In the genomic region with DNA sequence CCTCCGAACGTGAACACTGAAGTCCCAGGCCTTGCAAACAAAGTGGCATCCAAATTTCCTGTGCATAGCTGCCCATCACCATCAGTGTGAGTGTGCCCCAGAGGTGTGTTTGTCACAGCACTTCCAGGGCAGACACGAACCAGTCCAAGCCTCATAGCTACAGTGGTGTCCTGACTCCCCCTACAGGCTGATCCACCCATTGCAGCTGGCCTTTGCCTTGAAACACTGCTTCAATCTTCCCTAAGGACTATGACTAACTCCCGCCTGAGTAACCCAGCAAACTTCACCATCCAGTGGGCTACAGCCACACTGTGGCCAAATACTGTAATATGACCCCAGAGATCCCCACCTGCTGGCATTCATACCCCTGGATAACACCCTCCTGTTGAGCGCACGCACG, we compare ENCODE assay signal across 8 cellular contexts. TPM values are rescaled to one million over a fixed set of nuclear protein-coding genes. Genes with fewer than 3 reads are reported as not detected.
DNase-seq lines count a peak whose midpoint lies in the region; ATAC-seq and TF ChIP-seq lines count a peak whose summit lies in the region.

No MANE protein-coding gene starts in this region.

- TF ChIP-seq POLR2A in Peyer's patch (IDR thresholded peaks at IDR 0.05), result no peak

- peak; percentile 37 for DNase-seq in activated naive CD8-positive, alpha-beta T cell treated with anti-CD3 and anti-CD28 coated beads, Interleukin-2, amount 50 U/mL, for 24 hours
- DNase-seq in activated naive CD8-positive, alpha-beta T cell treated with anti-CD3 and anti-CD28 coated beads for 36 hours, result no peak
- DNase-seq in Peyer's patch (no peak), cerebellar cortex (ENCODE audit: low spot score) (peak; percentile 10), neural progenitor cell (ENCODE audit: low spot score) (peak; percentile 58), NCI-H187 (lab: John Stamatoyannopoulos, UW) (no peak), NCI-H774 (lab: John Stamatoyannopoulos, UW) (no peak)

- no peaks in the 10 kb centered on the region for H3K27me3 Mint-ChIP-seq in activated naive CD8-positive, alpha-beta T cell treated with anti-CD3 and anti-CD28 coated beads, Interleukin-2, amount 50 U/mL, for 24 hours
- no peaks in the 10 kb centered on the region for H3K27me3 Mint-ChIP-seq in activated naive CD8-positive, alpha-beta T cell treated with anti-CD3 and anti-CD28 coated beads for 36 hours
- H3K27me3 Mint-ChIP-seq in neural progenitor cell (ENCODE audit: insufficient read depth, low read depth), result peaks cover 3% of the 10 kb centered on the region

- H4K20me1 ChIP-seq in neural progenitor cell (ENCODE audit: low read depth), result no peaks in the 10 kb centered on the region

- H3K4me1 ChIP-seq in Peyer's patch (peaks cover 0 to 13% (median 2%) of the 10 kb centered on the region in 4 donors), neural progenitor cell (peaks cover 7% of the 10 kb centered on the region)

- no peaks in the 10 kb centered on the region for H3F3A ChIP-seq in neural progenitor cell (ENCODE audit: low read depth)

- H3K4me2 ChIP-seq in neural progenitor cell, result no peak overlapping the region

- no peaks in the 10 kb centered on the region for H3K27me3 ChIP-seq in Peyer's patch
- no peaks in the 10 kb centered on the region for H3K27me3 ChIP-seq in neural progenitor cell

- no peak overlapping the region for H3K27ac ChIP-seq in Peyer's patch
- H3K27ac ChIP-seq in neural progenitor cell, result no peak overlapping the region

- no peak overlapping the region for H3K9ac ChIP-seq in neural progenitor cell

- H3K36me3 Mint-ChIP-seq in activated naive CD8-positive, alpha-beta T cell treated with anti-CD3 and anti-CD28 coated beads, Interleukin-2, amount 50 U/mL, for 24 hours (ENCODE audit: low read depth), result peaks cover 64% of the 10 kb centered on the region
- peaks cover 74% of the 10 kb centered on the region for H3K36me3 Mint-ChIP-seq in activated naive CD8-positive, alpha-beta T cell treated with anti-CD3 and anti-CD28 coated beads for 36 hours
- peaks cover 46% of the 10 kb centered on the region for H3K36me3 Mint-ChIP-seq in neural progenitor cell

- no peak overlapping the region for H2AFZ ChIP-seq in neural progenitor cell (replicated peaks)

- H3K79me2 ChIP-seq in neural progenitor cell (ENCODE audit: low read depth), result peaks cover 26% of the 10 kb centered on the region

- H3K4me3 ChIP-seq in Peyer's patch (no peak overlapping the region), neural progenitor cell (no peak overlapping the region)

- H3K36me3 ChIP-seq in Peyer's patch, result peaks cover 0 to 50% (median 0%) of the 10 kb centered on the region in 3 donors
- H3K36me3 ChIP-seq in neural progenitor cell, result peaks cover 9% of the 10 kb centered on the region

- no peak overlapping the region for H3K27ac Mint-ChIP-seq in activated naive CD8-positive, alpha-beta T cell treated with anti-CD3 and anti-CD28 coated beads, Interleukin-2, amount 50 U/mL, for 24 hours
- no peak overlapping the region for H3K27ac Mint-ChIP-seq in activated naive CD8-positive, alpha-beta T cell treated with anti-CD3 and anti-CD28 coated beads for 36 hours
- no peak overlapping the region for H3K27ac Mint-ChIP-seq in neural progenitor cell

- no peak overlapping the region for H3K4me3 Mint-ChIP-seq in activated naive CD8-positive, alpha-beta T cell treated with anti-CD3 and anti-CD28 coated beads, Interleukin-2, amount 50 U/mL, for 24 hours
- H3K4me3 Mint-ChIP-seq in activated naive CD8-positive, alpha-beta T cell treated with anti-CD3 and anti-CD28 coated beads for 36 hours, result no peak overlapping the region
- no peak overlapping the region for H3K4me3 Mint-ChIP-seq in neural progenitor cell

- peaks cover 23% of the 10 kb centered on the region for H3K9me3 Mint-ChIP-seq in activated naive CD8-positive, alpha-beta T cell treated with anti-CD3 and anti-CD28 coated beads, Interleukin-2, amount 50 U/mL, for 24 hours
- peaks cover 24% of the 10 kb centered on the region for H3K9me3 Mint-ChIP-seq in activated naive CD8-positive, alpha-beta T cell treated with anti-CD3 and anti-CD28 coated beads for 36 hours
- peaks cover 8% of the 10 kb centered on the region for H3K9me3 Mint-ChIP-seq in neural progenitor cell

- H3K9me3 ChIP-seq in Peyer's patch, result no peaks in the 10 kb centered on the region
- no peaks in the 10 kb centered on the region for H3K9me3 ChIP-seq in neural progenitor cell (ENCODE audit: low read depth)

- TF ChIP-seq CTCF in Peyer's patch (IDR thresholded peaks at IDR 0.05) (peak in 4 of 6 experiments; percentile 3 to 41 (median 22)), neural progenitor cell (IDR thresholded peaks at IDR 0.05) (peak; percentile 67)

- peaks cover 24% of the 10 kb centered on the region for H3K4me1 Mint-ChIP-seq in activated naive CD8-positive, alpha-beta T cell treated with anti-CD3 and anti-CD28 coated beads, Interleukin-2, amount 50 U/mL, for 24 hours
- H3K4me1 Mint-ChIP-seq in activated naive CD8-positive, alpha-beta T cell treated with anti-CD3 and anti-CD28 coated beads for 36 hours, result peaks cover 25% of the 10 kb centered on the region
- H3K4me1 Mint-ChIP-seq in neural progenitor cell, result peaks cover 11% of the 10 kb centered on the region

- ATAC-seq in activated naive CD8-positive, alpha-beta T cell treated with anti-CD3 and anti-CD28 coated beads, Interleukin-2, amount 50 U/mL, for 24 hours, result no peak
- no peak for ATAC-seq in HG03354 (IDR thresholded peaks at IDR 0.05; ENCODE audit: poor library complexity, severe bottlenecking, unreplicated experiment)

RNA-seq across cellular contexts. Expression of a gene that starts 3.9 kb away (rescaled TPM):
- total RNA-seq in activated naive CD8-positive, alpha-beta T cell treated with anti-CD3 and anti-CD28 coated beads for 36 hours, result 10 to 100 TPM; 30.9 to 31.3 TPM
- total RNA-seq in Peyer's patch, result 10 to 100 TPM; 21.9 to 57.9 (median 42.4) TPM
- total RNA-seq in neural progenitor cell (ENCODE audit: low replicate concordance), result 35.1 and 46.2 TPM in 2 replicates

Comparison
In these comparisons a context has a peak if more than half of its experiments do, and no peak if none do; other contexts are left out.
1. DNase-seq: peak in activated naive CD8-positive, alpha-beta T cell treated with anti-CD3 and anti-CD28 coated beads, Interleukin-2, amount 50 U/mL, for 24 hours (single experiment), cerebellar cortex (single experiment) and neural progenitor cell (single experiment); none in activated naive CD8-positive, alpha-beta T cell treated with anti-CD3 and anti-CD28 coated beads for 36 hours (single experiment), Peyer's patch (0 of 3), NCI-H187 (0 of 2) and NCI-H774 (single experiment).